19 cellular contexts compared by ENCODE assay signal in the genomic region with DNA sequence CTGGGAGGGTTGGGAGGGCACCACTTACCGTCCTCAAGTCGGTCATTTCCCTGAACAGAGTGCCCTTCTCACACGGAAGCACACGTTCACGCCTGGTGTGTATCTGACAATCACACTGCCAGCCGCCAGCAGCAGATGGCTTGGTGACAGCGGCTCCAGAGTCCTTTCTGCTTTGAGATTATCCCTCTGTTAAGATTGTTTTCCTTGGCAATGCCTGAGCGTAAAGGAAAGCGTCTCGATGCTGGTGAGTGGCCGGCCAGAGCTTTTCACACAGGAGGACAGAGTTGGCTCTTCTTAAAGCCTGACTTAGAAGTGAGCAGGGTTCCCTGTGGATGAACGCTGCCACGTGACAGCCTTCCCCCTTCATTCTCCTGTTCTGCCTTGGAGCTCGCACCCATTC. TPM values are rescaled to one million over a fixed set of nuclear protein-coding genes. Genes with fewer than 3 reads are reported as not detected.
DNase-seq lines count a peak whose midpoint lies in the region; ATAC-seq and TF ChIP-seq lines count a peak whose summit lies in the region.
"Had no signal": no experiment of that assay in that cellular context is flagged by ENCODE, and none has a peak within 500 bp of the region (broad histone marks: within the 10 kb centered on the region; RNA-seq: fewer than 3 reads in every experiment).

No MANE protein-coding gene starts in this region.

- WGBS in ovary, 3 donors: 70 to 74% (median 74%) methylated on average over 14 of the region's 14 CpGs

- no peaks in the 10 kb centered on the region for H3K27me3 ChIP-seq in ovary
- H3K27me3 ChIP-seq: gastrocnemius medialis, uterus had no signal

- H3K27me3 Mint-ChIP-seq in activated naive CD8-positive, alpha-beta T cell treated with anti-CD3 and anti-CD28 coated beads for 36 hours: no peaks in the 10 kb centered on the region
- H3K27me3 Mint-ChIP-seq: activated CD4-positive, alpha-beta memory T cell treated with anti-CD3 and anti-CD28 coated beads for 36 hours; B cell had no signal

- intact Hi-C loops in Right ventricle myocardium inferior (cut with DNase I): no loop called here
- intact Hi-C loops in ovary (cut with DNase I): no loop called here

- no peaks in the 10 kb centered on the region for H3K9me3 Mint-ChIP-seq in activated naive CD8-positive, alpha-beta T cell treated with anti-CD3 and anti-CD28 coated beads for 36 hours
- H3K9me3 Mint-ChIP-seq: activated CD4-positive, alpha-beta memory T cell treated with anti-CD3 and anti-CD28 coated beads for 36 hours; activated T-helper 1 cell treated with anti-CD3 and anti-CD28 coated beads, Interleukin-12 subunit alpha, Interleukin-12 subunit beta, Interleukin-2, Interleukin-4 antibody, amounts not matched to agents 30 ng/mL and 10 ng/mL and 1 ng/mL, durations not matched to agents 14 hours and 24 hours and 36 hours had no signal

- no peaks in the 10 kb centered on the region for H3K4me1 ChIP-seq in ovary (ENCODE audit: insufficient read depth)
- H3K4me1 ChIP-seq: gastrocnemius medialis, uterus had no signal

- TF ChIP-seq POLR2A in ovary (IDR thresholded peaks at IDR 0.05): no peak

- TF ChIP-seq CTCF in ovary (IDR thresholded peaks at IDR 0.05): no peak

- peaks cover 23% of the 10 kb centered on the region for H3K36me3 Mint-ChIP-seq in activated naive CD8-positive, alpha-beta T cell treated with anti-CD3 and anti-CD28 coated beads for 36 hours

- no peaks in the 10 kb centered on the region for H3K36me3 ChIP-seq in ovary
- H3K36me3 ChIP-seq: gastrocnemius medialis, uterus had no signal

- H3K4me3 Mint-ChIP-seq in activated naive CD8-positive, alpha-beta T cell treated with anti-CD3 and anti-CD28 coated beads for 36 hours: no peak overlapping the region
- H3K4me3 Mint-ChIP-seq: activated CD4-positive, alpha-beta memory T cell treated with anti-CD3 and anti-CD28 coated beads for 36 hours; activated T-helper 1 cell treated with anti-CD3 and anti-CD28 coated beads, Interleukin-12 subunit alpha, Interleukin-12 subunit beta, Interleukin-2, Interleukin-4 antibody, amounts not matched to agents 30 ng/mL and 10 ng/mL and 1 ng/mL, durations not matched to agents 14 hours and 24 hours and 36 hours; B cell had no signal

- H3K27ac Mint-ChIP-seq in activated naive CD8-positive, alpha-beta T cell treated with anti-CD3 and anti-CD28 coated beads for 36 hours: no peak overlapping the region
- H3K27ac Mint-ChIP-seq: activated CD4-positive, alpha-beta memory T cell treated with anti-CD3 and anti-CD28 coated beads for 36 hours; activated T-helper 1 cell treated with anti-CD3 and anti-CD28 coated beads, Interleukin-12 subunit alpha, Interleukin-12 subunit beta, Interleukin-2, Interleukin-4 antibody, amounts not matched to agents 30 ng/mL and 10 ng/mL and 1 ng/mL, durations not matched to agents 14 hours and 24 hours and 36 hours; B cell had no signal

- no peak overlapping the region for H3K27ac ChIP-seq in ovary
- H3K27ac ChIP-seq: gastrocnemius medialis, uterus had no signal

- DNase-seq in DMS 273 treated with DMSO at 0.1 percent for 48 hours (lab: John Stamatoyannopoulos, UW) (peak; percentile 35), NCI-H82 treated with DMSO at 0.1 percent for 48 hours (lab: John Stamatoyannopoulos, UW; ENCODE audit: unreplicated experiment) (peak; percentile 89), Right ventricle myocardium inferior (ENCODE audit: missing footprints) (peak; percentile 81), ovary (peak in 3 of 5 donors; percentile 3 to 14 (median 14)), T-helper 1 cell (no peak)
- no peak for DNase-seq in activated naive CD8-positive, alpha-beta T cell treated with anti-CD3 and anti-CD28 coated beads for 36 hours
- DNase-seq: activated CD4-positive, alpha-beta memory T cell treated with anti-CD3 and anti-CD28 coated beads for 36 hours; effector CD8-positive, alpha-beta T cell; gastrocnemius medialis; IMR-90; kidney glomerular epithelial cell; NCI-H1048; NCI-H774; retina; uterus had no signal

- H3K9me3 ChIP-seq in ovary: no peaks in the 10 kb centered on the region
- H3K9me3 ChIP-seq: gastrocnemius medialis, uterus had no signal

- TF ChIP-seq EP300 in ovary (IDR thresholded peaks at IDR 0.05): no peak

- H3K4me1 Mint-ChIP-seq in activated naive CD8-positive, alpha-beta T cell treated with anti-CD3 and anti-CD28 coated beads for 36 hours: no peaks in the 10 kb centered on the region
- H3K4me1 Mint-ChIP-seq: B cell had no signal

- H3K4me3 ChIP-seq in ovary: no peak overlapping the region
- H3K4me3 ChIP-seq: gastrocnemius medialis, uterus had no signal

- ATAC-seq in Right ventricle myocardium inferior (peak; percentile 82), HG02870 (IDR thresholded peaks at IDR 0.05; ENCODE audit: unreplicated experiment) (no peak), GM21528 (IDR thresholded peaks at IDR 0.05; ENCODE audit: low FRiP score, unreplicated experiment) (no peak)
- ATAC-seq: gastrocnemius medialis had no signal

RNA-seq across cellular contexts. Expression of gene PRKAR1B, which starts 22.0 kb away (rescaled TPM):
- total RNA-seq in Right ventricle myocardium inferior (16.7 TPM), ovary (10 to 100 TPM; 14.3 to 49.0 (median 42.9) TPM)
- polyA plus RNA-seq in ovary: 10 to 100 TPM; 22.6 to 34.0 TPM
- 10 to 100 TPM; 38.1 to 40.2 TPM for total RNA-seq in activated naive CD8-positive, alpha-beta T cell treated with anti-CD3 and anti-CD28 coated beads for 36 hours

RNA-seq across cellular contexts. Expression of gene DNAAF5, which starts 22.6 kb away (rescaled TPM):
- total RNA-seq in Right ventricle myocardium inferior (17.7 TPM), ovary (10 to 100 TPM; 16.3 to 41.0 (median 26.0) TPM)
- 10 to 100 TPM; 12.9 to 14.7 TPM for polyA plus RNA-seq in ovary
- 10 to 100 TPM; 46.8 to 48.5 TPM for total RNA-seq in activated naive CD8-positive, alpha-beta T cell treated with anti-CD3 and anti-CD28 coated beads for 36 hours

Comparison
In these comparisons a context has a peak if more than half of its experiments do, and no peak if none do; other contexts are left out.
1. DNase-seq: peak in DMS 273 treated with DMSO at 0.1 percent for 48 hours (single experiment), NCI-H82 treated with DMSO at 0.1 percent for 48 hours (single experiment), Right ventricle myocardium inferior (single experiment) and ovary (3 of 5); none in activated naive CD8-positive, alpha-beta T cell treated with anti-CD3 and anti-CD28 coated beads for 36 hours (single experiment) and T-helper 1 cell (0 of 5).